In genomic region chr11:110366234-110366633, GRCh38 we compare ENCODE assay signal across 8 cellular contexts.
A peak's percentile ranks its signal among the peaks of the same experiment; 100 is the strongest.
DNase-seq lines count a peak whose midpoint lies in the region; ATAC-seq and TF ChIP-seq lines count a peak whose summit lies in the region.

No MANE protein-coding gene starts in this region.

- no peak for TF ChIP-seq CTCF in body of pancreas (IDR thresholded peaks at IDR 0.05)
- no peak for TF ChIP-seq CTCF in CD4-positive, alpha-beta T cell (IDR thresholded peaks at IDR 0.05)

- H3K27ac Mint-ChIP-seq in CD4-positive, alpha-beta T cell: no peak overlapping the region

- no peaks in the 10 kb centered on the region for H3K36me3 Mint-ChIP-seq in CD4-positive, alpha-beta T cell (ENCODE audit: low read depth)

- H3K4me3 ChIP-seq in body of pancreas: no peak overlapping the region

- DNase-seq in Ammon's horn (ENCODE audit: low spot score) (peak; percentile 32), LoVo (ENCODE audit: low spot score) (peak; percentile 20), body of pancreas (peak; percentile 65 to 83 (median 74)), medulla oblongata (ENCODE audit: extremely low spot score) (peak; percentile 42), putamen (ENCODE audit: low spot score) (no peak), NCI-H82 treated with DMSO at 0.1 percent for 48 hours (lab: John Stamatoyannopoulos, UW; ENCODE audit: unreplicated experiment) (no peak)
- DNase-seq in CD4-positive, alpha-beta T cell: no peak

- H3K9me3 Mint-ChIP-seq in CD4-positive, alpha-beta T cell: no peaks in the 10 kb centered on the region

- CTCF ChIA-PET in CD4-positive, alpha-beta T cell (lab: Charles Lee): interaction anchor here (2.5 kb wide), 1 partner anchor 165 kb away, joined by 7 read pairs; no protein-coding TSS in a partner anchor

- TF ChIP-seq POLR2A in body of pancreas (IDR thresholded peaks at IDR 0.05): no peak

- no peaks in the 10 kb centered on the region for H3K27me3 ChIP-seq in body of pancreas
- no peaks in the 10 kb centered on the region for H3K27me3 ChIP-seq in CD4-positive, alpha-beta T cell (ENCODE audit: control insufficient read depth, insufficient read depth, low read length)

- H3K36me3 ChIP-seq in body of pancreas (replicated peaks in 1 of 2; ENCODE audit: insufficient read depth in 1 of 2, low read depth in 2 of 2): no peaks in the 10 kb centered on the region

- H3K4me1 ChIP-seq in body of pancreas: peaks cover 23% of the 10 kb centered on the region

- WGBS in body of pancreas, 2 donors: 19 to 28% methylated on average over 5 of the region's 5 CpGs

- H3K27me3 Mint-ChIP-seq in CD4-positive, alpha-beta T cell: no peaks in the 10 kb centered on the region

- intact Hi-C loops in body of pancreas (cut with DNase I): no loop called here
- intact Hi-C loops in CD4-positive, alpha-beta T cell (cut with DNase I, micrococcal nuclease): no loop called here

- no peaks in the 10 kb centered on the region for H3K4me1 Mint-ChIP-seq in CD4-positive, alpha-beta T cell (ENCODE audit: low read depth)

- peak overlapping the region in 3 of 4 donors; percentile 0 to 43 (median 3) for H3K27ac ChIP-seq in body of pancreas
- H3K27ac ChIP-seq in CD4-positive, alpha-beta T cell (ENCODE audit: low read depth, low read length): no peak overlapping the region

- ATAC-seq in body of pancreas: peak; percentile 73
- no peak for ATAC-seq in HG02938 (IDR thresholded peaks at IDR 0.05; ENCODE audit: unreplicated experiment)
- no peak for ATAC-seq in CD4-positive, alpha-beta T cell (ENCODE audit: poor library complexity)

- no peak overlapping the region for H3K4me3 Mint-ChIP-seq in CD4-positive, alpha-beta T cell

- POLR2A ChIA-PET in CD4-positive, alpha-beta T cell (lab: Charles Lee): no interaction called here

- no peaks in the 10 kb centered on the region for H3K9me3 ChIP-seq in body of pancreas
- H3K9me3 ChIP-seq in CD4-positive, alpha-beta T cell (ENCODE audit: control insufficient read depth, low read length): no peaks in the 10 kb centered on the region

Comparison
In these comparisons a context has a peak if more than half of its experiments do, and no peak if none do; other contexts are left out.
1. DNase-seq: peak in Ammon's horn (single experiment), LoVo (single experiment), body of pancreas (4 of 4) and medulla oblongata (single experiment); none in putamen (single experiment), NCI-H82 treated with DMSO at 0.1 percent for 48 hours (single experiment) and CD4-positive, alpha-beta T cell (0 of 10).